In genomic region chr3:14524311-14524711, GRCh38 we compare ENCODE assay signal across 1 cellular context.
TF ChIP-seq lines count a peak whose summit lies in the region.

No MANE protein-coding gene starts in this region.

TF ChIP-seq in HepG2, 621 proteins besides CTCF, POLR2A, EP300 and RAD21 (continued from another document):
- TF ChIP-seq, protein P1, sequence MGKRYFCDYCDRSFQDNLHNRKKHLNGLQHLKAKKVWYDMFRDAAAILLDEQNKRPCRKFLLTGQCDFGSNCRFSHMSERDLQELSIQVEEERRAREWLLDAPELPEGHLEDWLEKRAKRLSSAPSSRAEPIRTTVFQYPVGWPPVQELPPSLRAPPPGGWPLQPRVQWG (CRISPR knock-in tag; IDR thresholded peaks at IDR 0.05; ENCODE audit: borderline replicate concordance, low read depth), result no peak
